ENCODE assay signal across 2 cellular contexts in the genomic region with DNA sequence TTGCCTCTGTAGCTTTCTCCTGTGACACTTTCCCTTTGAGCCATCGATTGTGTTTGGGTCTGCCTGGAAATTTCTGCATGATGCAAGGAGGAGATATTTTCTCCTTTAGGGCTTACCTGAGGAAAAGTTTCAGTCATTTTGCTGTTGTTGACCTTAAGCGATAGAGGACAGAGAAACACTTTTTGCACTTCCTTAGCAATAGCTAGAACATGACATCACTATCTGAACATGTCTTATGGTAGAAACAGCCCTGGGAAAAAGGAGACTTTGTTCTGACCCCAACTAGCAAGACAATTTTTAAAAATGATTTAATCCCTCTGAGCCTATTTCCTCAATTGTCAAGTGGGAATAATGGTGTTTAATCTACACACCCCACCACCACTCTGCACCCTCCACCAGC.
TF ChIP-seq lines count a peak whose summit lies in the region.

No MANE protein-coding gene starts in this region.

TF ChIP-seq in A549, 52 proteins besides CTCF, POLR2A, EP300 and RAD21:
- TF ChIP-seq, protein P1, sequence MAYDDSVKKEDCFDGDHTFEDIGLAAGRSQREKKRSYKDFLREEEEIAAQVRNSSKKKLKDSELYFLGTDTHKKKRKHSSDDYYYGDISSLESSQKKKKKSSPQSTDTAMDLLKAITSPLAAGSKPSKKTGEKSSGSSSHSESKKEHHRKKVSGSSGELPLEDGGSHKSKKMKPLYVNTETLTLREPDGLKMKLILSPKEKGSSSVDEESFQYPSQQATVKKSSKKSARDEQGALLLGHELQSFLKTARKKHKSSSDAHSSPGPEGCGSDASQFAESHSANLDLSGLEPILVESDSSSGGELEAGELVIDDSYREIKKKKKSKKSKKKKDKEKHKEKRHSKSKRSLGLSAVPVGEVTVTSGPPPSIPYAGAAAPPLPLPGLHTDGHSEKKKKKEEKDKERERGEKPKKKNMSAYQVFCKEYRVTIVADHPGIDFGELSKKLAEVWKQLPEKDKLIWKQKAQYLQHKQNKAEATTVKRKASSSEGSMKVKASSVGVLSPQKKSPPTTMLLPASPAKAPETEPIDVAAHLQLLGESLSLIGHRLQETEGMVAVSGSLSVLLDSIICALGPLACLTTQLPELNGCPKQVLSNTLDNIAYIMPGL (CRISPR knock-in tag; IDR thresholded peaks at IDR 0.05; ENCODE audit: borderline replicate concordance) = no peak
- TF ChIP-seq HOXB5 (CRISPR knock-in tag; IDR thresholded peaks at IDR 0.05) (no peak), CHD4 (IDR thresholded peaks at IDR 0.05; ENCODE audit: borderline replicate concordance) (no peak), HEYL (CRISPR knock-in tag; IDR thresholded peaks at IDR 0.05) (no peak), EHF (CRISPR knock-in tag; IDR thresholded peaks at IDR 0.05) (no peak), SMC3 (IDR thresholded peaks at IDR 0.05) (no peak), JUNB (IDR thresholded peaks at IDR 0.05) (no peak), HOXA7 (CRISPR knock-in tag; IDR thresholded peaks at IDR 0.05) (no peak), ZNF302 (CRISPR knock-in tag; IDR thresholded peaks at IDR 0.05) (no peak), NPAS2 (CRISPR knock-in tag; IDR thresholded peaks at IDR 0.05; ENCODE audit: borderline replicate concordance) (no peak), NR3C1 (IDR thresholded peaks at IDR 0.05) (no peak), CHD2 (IDR thresholded peaks at IDR 0.05; ENCODE audit: low read length, partially characterized antibody) (no peak), SREBF2 (IDR thresholded peaks at IDR 0.05) (no peak), MAFK (IDR thresholded peaks at IDR 0.05; ENCODE audit: partially characterized antibody) (no peak), ZSCAN20 (CRISPR knock-in tag; IDR thresholded peaks at IDR 0.05) (no peak), KDM5A (IDR thresholded peaks at IDR 0.05) (no peak)
- TF ChIP-seq, protein P2, sequence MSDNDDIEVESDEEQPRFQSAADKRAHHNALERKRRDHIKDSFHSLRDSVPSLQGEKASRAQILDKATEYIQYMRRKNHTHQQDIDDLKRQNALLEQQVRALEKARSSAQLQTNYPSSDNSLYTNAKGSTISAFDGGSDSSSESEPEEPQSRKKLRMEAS (IDR thresholded peaks at IDR 0.05) = no peak
- TF ChIP-seq, protein P3, sequence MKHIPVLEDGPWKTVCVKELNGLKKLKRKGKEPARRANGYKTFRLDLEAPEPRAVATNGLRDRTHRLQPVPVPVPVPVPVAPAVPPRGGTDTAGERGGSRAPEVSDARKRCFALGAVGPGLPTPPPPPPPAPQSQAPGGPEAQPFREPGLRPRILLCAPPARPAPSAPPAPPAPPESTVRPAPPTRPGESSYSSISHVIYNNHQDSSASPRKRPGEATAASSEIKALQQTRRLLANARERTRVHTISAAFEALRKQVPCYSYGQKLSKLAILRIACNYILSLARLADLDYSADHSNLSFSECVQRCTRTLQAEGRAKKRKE (CRISPR knock-in tag; IDR thresholded peaks at IDR 0.05; ENCODE audit: low read depth) = no peak
- TF ChIP-seq, protein P4, sequence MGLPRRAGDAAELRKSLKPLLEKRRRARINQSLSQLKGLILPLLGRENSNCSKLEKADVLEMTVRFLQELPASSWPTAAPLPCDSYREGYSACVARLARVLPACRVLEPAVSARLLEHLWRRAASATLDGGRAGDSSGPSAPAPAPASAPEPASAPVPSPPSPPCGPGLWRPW (IDR thresholded peaks at IDR 0.05) = no peak
TF ChIP-seq in A549: peak in this region for 0.

TF ChIP-seq in IMR-90, 13 proteins besides CTCF, POLR2A, EP300 and RAD21 (continued from another document):
- TF ChIP-seq CEBPB (IDR thresholded peaks at IDR 0.05; ENCODE audit: low read depth, low read length) (no peak), MAFK (IDR thresholded peaks at IDR 0.05; ENCODE audit: low read depth, low read length) (no peak), FOS (IDR thresholded peaks at IDR 0.05; ENCODE audit: low read depth, low read length) (no peak), NFE2L2 (IDR thresholded peaks at IDR 0.05; ENCODE audit: low read depth, low read length) (no peak), BHLHE40 (IDR thresholded peaks at IDR 0.05; ENCODE audit: low read depth, low read length) (no peak), CHD1 (IDR thresholded peaks at IDR 0.05; ENCODE audit: low read depth, low read length) (no peak), RCOR1 (IDR thresholded peaks at IDR 0.05; ENCODE audit: insufficient replicate concordance, low read length) (no peak)
- TF ChIP-seq, protein P5, sequence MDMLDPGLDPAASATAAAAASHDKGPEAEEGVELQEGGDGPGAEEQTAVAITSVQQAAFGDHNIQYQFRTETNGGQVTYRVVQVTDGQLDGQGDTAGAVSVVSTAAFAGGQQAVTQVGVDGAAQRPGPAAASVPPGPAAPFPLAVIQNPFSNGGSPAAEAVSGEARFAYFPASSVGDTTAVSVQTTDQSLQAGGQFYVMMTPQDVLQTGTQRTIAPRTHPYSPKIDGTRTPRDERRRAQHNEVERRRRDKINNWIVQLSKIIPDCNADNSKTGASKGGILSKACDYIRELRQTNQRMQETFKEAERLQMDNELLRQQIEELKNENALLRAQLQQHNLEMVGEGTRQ (IDR thresholded peaks at IDR 0.05; ENCODE audit: low read depth, low read length) = no peak
- TF ChIP-seq, protein P6, sequence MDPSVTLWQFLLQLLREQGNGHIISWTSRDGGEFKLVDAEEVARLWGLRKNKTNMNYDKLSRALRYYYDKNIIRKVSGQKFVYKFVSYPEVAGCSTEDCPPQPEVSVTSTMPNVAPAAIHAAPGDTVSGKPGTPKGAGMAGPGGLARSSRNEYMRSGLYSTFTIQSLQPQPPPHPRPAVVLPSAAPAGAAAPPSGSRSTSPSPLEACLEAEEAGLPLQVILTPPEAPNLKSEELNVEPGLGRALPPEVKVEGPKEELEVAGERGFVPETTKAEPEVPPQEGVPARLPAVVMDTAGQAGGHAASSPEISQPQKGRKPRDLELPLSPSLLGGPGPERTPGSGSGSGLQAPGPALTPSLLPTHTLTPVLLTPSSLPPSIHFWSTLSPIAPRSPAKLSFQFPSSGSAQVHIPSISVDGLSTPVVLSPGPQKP (IDR thresholded peaks at IDR 0.05; ENCODE audit: borderline replicate concordance, low read depth, low read length) = no peak
